ENCODE assay signal across 7 cellular contexts in genomic region chr6:44257753-44258324, GRCh38. TPM values are rescaled to one million over a fixed set of nuclear protein-coding genes. Genes with fewer than 3 reads are reported as not detected.
DNase-seq lines count a peak whose midpoint lies in the region; ATAC-seq, FAIRE-seq and TF ChIP-seq lines count a peak whose summit lies in the region.

No MANE protein-coding gene starts in this region.

- peaks cover 35% of the 10 kb centered on the region for H4K20me1 ChIP-seq in keratinocyte (ENCODE audit: control insufficient read depth, extremely low read depth, insufficient read depth, low read length)

- peak overlapping the region; percentile 14 for H2AFZ ChIP-seq in keratinocyte (ENCODE audit: control insufficient read depth, low read length)

- FAIRE-seq in keratinocyte (lab: Jason Lieb, UNC): no peak

- peak overlapping the region; percentile 4 for H3K27ac ChIP-seq in keratinocyte (ENCODE audit: control insufficient read depth, insufficient read depth, low read length)
- peak overlapping the region; percentile 86 to 88 for H3K27ac ChIP-seq in tibial artery

- H3K27me3 Mint-ChIP-seq in activated CD4-positive, alpha-beta memory T cell treated with anti-CD3 and anti-CD28 coated beads for 36 hours: no peaks in the 10 kb centered on the region

- peak overlapping the region; percentile 37 for H3K4me2 ChIP-seq in keratinocyte (ENCODE audit: control insufficient read depth, extremely low read depth, insufficient read depth, low read depth, low read length)

- H3K9ac ChIP-seq in keratinocyte (ENCODE audit: control insufficient read depth, extremely low read depth, insufficient read depth, low read length): peak overlapping the region; percentile 4

- peaks cover 36% of the 10 kb centered on the region for H3K36me3 Mint-ChIP-seq in activated CD4-positive, alpha-beta memory T cell treated with anti-CD3 and anti-CD28 coated beads for 36 hours

- ATAC-seq in GM18909 (IDR thresholded peaks at IDR 0.05; ENCODE audit: poor library complexity, unreplicated experiment): peak; percentile 19
- ATAC-seq in HG02885 (IDR thresholded peaks at IDR 0.05; ENCODE audit: poor library complexity, unreplicated experiment): peak; percentile 13

- peaks cover 33% of the 10 kb centered on the region for H3K79me2 ChIP-seq in keratinocyte (ENCODE audit: control insufficient read depth, insufficient read depth, low read length)

- dilution Hi-C loops in keratinocyte (cut with MboI; ENCODE audit: extremely low pct_ligation_motif_present, low sequenced_read_pairs): no loop called here

- peaks cover 2% of the 10 kb centered on the region for H3K9me1 ChIP-seq in keratinocyte (ENCODE audit: control insufficient read depth, extremely low read depth, insufficient read depth, low read length)

- H3K36me3 ChIP-seq in keratinocyte (ENCODE audit: control insufficient read depth in 2 of 2, extremely low read depth in 1 of 2, insufficient read depth in 2 of 2, low read length in 2 of 2) (peaks cover 32 to 50% of the 10 kb centered on the region in 2 experiments), tibial artery (peaks cover 21 to 47% (median 32%) of the 10 kb centered on the region in 3 donors)

- H3K9me3 ChIP-seq in keratinocyte (ENCODE audit: control insufficient read depth, low read depth, low read length) (no peaks in the 10 kb centered on the region), tibial artery (no peaks in the 10 kb centered on the region)

- intact Hi-C loops in activated CD4-positive, alpha-beta memory T cell treated with anti-CD3 and anti-CD28 coated beads for 36 hours (cut with micrococcal nuclease): loop anchor here (1.0 kb wide), 3 partner anchors 7 to 37 kb away; partner anchors contain the start of genes HSP90AB1 and NFKBIE
- intact Hi-C loops in tibial artery (cut with DNase I; ENCODE audit: low total_unique reads): loop anchor here (5.0 kb wide), 1 partner anchor 86 kb away; no protein-coding TSS in a partner anchor

- POLR2A ChIA-PET in activated CD4-positive, alpha-beta memory T cell treated with anti-CD3 and anti-CD28 coated beads for 36 hours (lab: Charles Lee): interaction anchor here (1.5 to 7.5 kb wide), 4 partner anchors 11 to 126 kb away, joined by 5 to 139 read pairs (median 6); partner anchors contain the start of genes HSP90AB1 and SLC29A1

- no peak for DNase-seq in activated CD4-positive, alpha-beta memory T cell treated with anti-CD3 and anti-CD28 coated beads for 36 hours
- DNase-seq in keratinocyte (ENCODE audit: low read depth, low spot score): no peak
- DNase-seq in tibial artery: no peak
- DNase-seq in effector CD8-positive, alpha-beta T cell (lab: John Stamatoyannopoulos, UW): no peak
- no peak for DNase-seq in islet precursor cell

- peak overlapping the region; percentile 77 for H3K4me3 Mint-ChIP-seq in activated CD4-positive, alpha-beta memory T cell treated with anti-CD3 and anti-CD28 coated beads for 36 hours

- H3K27me3 ChIP-seq in keratinocyte (ENCODE audit: control insufficient read depth, extremely low read depth, insufficient read depth, low read length) (no peaks in the 10 kb centered on the region), tibial artery (no peaks in the 10 kb centered on the region)

- peaks cover 59% of the 10 kb centered on the region for H3K4me1 Mint-ChIP-seq in activated CD4-positive, alpha-beta memory T cell treated with anti-CD3 and anti-CD28 coated beads for 36 hours (ENCODE audit: low read depth)

- H3K27ac Mint-ChIP-seq in activated CD4-positive, alpha-beta memory T cell treated with anti-CD3 and anti-CD28 coated beads for 36 hours: peak overlapping the region; percentile 83

- no peak for TF ChIP-seq CTCF in keratinocyte (optimal IDR thresholded peaks at IDR 0.05 in 1 of 3, IDR thresholded peaks at IDR 0.05 in 1 of 3, conservative IDR thresholded peaks at IDR 0.05 in 1 of 3; ENCODE audit: extremely low read depth in 1 of 3, insufficient read depth in 2 of 3, low read length in 3 of 3)
- TF ChIP-seq CTCF in tibial artery (IDR thresholded peaks at IDR 0.05): no peak

- CTCF ChIA-PET in activated CD4-positive, alpha-beta memory T cell treated with anti-CD3 and anti-CD28 coated beads for 36 hours (lab: Charles Lee): interaction anchor here (1.3 to 4.5 kb wide), 7 partner anchors 10 to 85 kb away, joined by 7 to 49 read pairs (median 15); partner anchors contain the start of genes HSP90AB1 and SLC29A1

- peaks cover 25% of the 10 kb centered on the region for H3K4me1 ChIP-seq in keratinocyte (ENCODE audit: control insufficient read depth, extremely low read depth, insufficient read depth, low read length)
- H3K4me1 ChIP-seq in tibial artery: peaks cover 0 to 26% (median 21%) of the 10 kb centered on the region in 4 donors

- H3K4me3 ChIP-seq in keratinocyte (ENCODE audit: control insufficient read depth in 2 of 3, extremely low read depth in 1 of 3, insufficient read depth in 2 of 3, low read depth in 1 of 3, low read length in 3 of 3) (peak overlapping the region in 2 of 3 experiments; percentile 18 to 94), tibial artery (peak overlapping the region; percentile 78 to 86)

- no peaks in the 10 kb centered on the region for H3K9me3 Mint-ChIP-seq in activated CD4-positive, alpha-beta memory T cell treated with anti-CD3 and anti-CD28 coated beads for 36 hours

RNA-seq across cellular contexts. Expression of gene SLC35B2, which starts 0.5 kb away (rescaled TPM):
- total RNA-seq in activated CD4-positive, alpha-beta memory T cell treated with anti-CD3 and anti-CD28 coated beads for 36 hours: 10 to 100 TPM; 16.5 to 16.8 TPM
- 69.9 to 118 TPM (median 103 TPM) in 3 replicates for polyA plus RNA-seq in keratinocyte
- 11.2 TPM for polyA plus RNA-seq in keratinocyte (2011; ENCODE audit: low read depth)
- polyA plus RNA-seq in keratinocyte (2011; cell fraction: cytosol; rRNA removed): 59.9 and 66.5 TPM in 2 replicates
- polyA plus RNA-seq in keratinocyte (2011; cell fraction: nucleus; rRNA removed): 122 and 149 TPM in 2 replicates
- polyA plus RNA-seq in keratinocyte (2012; ENCODE audit: low replicate concordance): 43.9 and 70.5 TPM in 2 replicates
- polyA minus RNA-seq in keratinocyte: 66.7 to 107 TPM (median 100 TPM) in 3 replicates
- 81.3 TPM for polyA minus RNA-seq in keratinocyte (2011; cell fraction: cytosol; rRNA and poly(A)+ RNA removed)
- polyA minus RNA-seq in keratinocyte (2011; cell fraction: nucleus; rRNA and poly(A)+ RNA removed): 64.0 and 74.9 TPM in 2 replicates

RNA-seq across cellular contexts. Expression of gene NFKBIE, which starts 7.5 kb away (rescaled TPM):
- total RNA-seq in activated CD4-positive, alpha-beta memory T cell treated with anti-CD3 and anti-CD28 coated beads for 36 hours: 10 to 100 TPM; 24.7 to 25.1 TPM
- 5.7 to 7.3 TPM (median 6.5 TPM) in 3 replicates for polyA plus RNA-seq in keratinocyte
- polyA plus RNA-seq in keratinocyte (2011; ENCODE audit: low read depth): 35.8 TPM
- 7.2 and 8.8 TPM in 2 replicates for polyA plus RNA-seq in keratinocyte (2011; cell fraction: cytosol; rRNA removed)
- polyA plus RNA-seq in keratinocyte (2011; cell fraction: nucleus; rRNA removed): 9.3 and 9.9 TPM in 2 replicates
- polyA plus RNA-seq in keratinocyte (2012; ENCODE audit: low replicate concordance): 8.9 and 12.1 TPM in 2 replicates
- polyA minus RNA-seq in keratinocyte: 4.1 to 5.6 TPM (median 5.1 TPM) in 3 replicates
- polyA minus RNA-seq in keratinocyte (2011; cell fraction: cytosol; rRNA and poly(A)+ RNA removed): 12.7 TPM
- 3.7 and 5.3 TPM in 2 replicates for polyA minus RNA-seq in keratinocyte (2011; cell fraction: nucleus; rRNA and poly(A)+ RNA removed)

RNA-seq across cellular contexts. Expression of gene HSP90AB1, which starts 10.9 kb away (rescaled TPM):
- 1,000 to 10,000 TPM; 1,671 to 1,695 TPM for total RNA-seq in activated CD4-positive, alpha-beta memory T cell treated with anti-CD3 and anti-CD28 coated beads for 36 hours
- 653 to 1,215 TPM (median 1,089 TPM) in 3 replicates for polyA plus RNA-seq in keratinocyte
- 852 TPM for polyA plus RNA-seq in keratinocyte (2011; ENCODE audit: low read depth)
- polyA plus RNA-seq in keratinocyte (2011; cell fraction: cytosol; rRNA removed): 773 and 930 TPM in 2 replicates
- 1,009 and 1,163 TPM in 2 replicates for polyA plus RNA-seq in keratinocyte (2011; cell fraction: nucleus; rRNA removed)
- polyA plus RNA-seq in keratinocyte (2012; ENCODE audit: low replicate concordance): 801 and 914 TPM in 2 replicates
- 444 to 942 TPM (median 851 TPM) in 3 replicates for polyA minus RNA-seq in keratinocyte
- 482 TPM for polyA minus RNA-seq in keratinocyte (2011; cell fraction: cytosol; rRNA and poly(A)+ RNA removed)
- polyA minus RNA-seq in keratinocyte (2011; cell fraction: nucleus; rRNA and poly(A)+ RNA removed): 369 and 581 TPM in 2 replicates

RNA-seq across cellular contexts. Expression of gene TMEM151B, which starts 12.4 kb away (rescaled TPM):
- total RNA-seq in activated CD4-positive, alpha-beta memory T cell treated with anti-CD3 and anti-CD28 coated beads for 36 hours: under 1 TPM; 0.07 to 0.12 TPM
- not detected in 3 replicates for polyA plus RNA-seq in keratinocyte
- not detected for polyA plus RNA-seq in keratinocyte (2011; ENCODE audit: low read depth)
- polyA plus RNA-seq in keratinocyte (2011; cell fraction: cytosol; rRNA removed): not detected in 2 replicates
- polyA plus RNA-seq in keratinocyte (2011; cell fraction: nucleus; rRNA removed): not detected in 2 replicates
- polyA plus RNA-seq in keratinocyte (2012; ENCODE audit: low replicate concordance): 0.25 TPM in 1 of 2 replicates, not detected in the other
- polyA minus RNA-seq in keratinocyte: not detected in 3 replicates
- polyA minus RNA-seq in keratinocyte (2011; cell fraction: cytosol; rRNA and poly(A)+ RNA removed): not detected
- polyA minus RNA-seq in keratinocyte (2011; cell fraction: nucleus; rRNA and poly(A)+ RNA removed): not detected in 2 replicates

RNA-seq across cellular contexts. Expression of gene SLC29A1, which starts 34.4 kb away (rescaled TPM):
- total RNA-seq in activated CD4-positive, alpha-beta memory T cell treated with anti-CD3 and anti-CD28 coated beads for 36 hours: 10 to 100 TPM; 47.6 to 50.0 TPM
- 51.0 to 69.8 TPM (median 55.3 TPM) in 3 replicates for polyA plus RNA-seq in keratinocyte
- polyA plus RNA-seq in keratinocyte (2011; ENCODE audit: low read depth): 5.1 TPM
- 29.3 and 31.8 TPM in 2 replicates for polyA plus RNA-seq in keratinocyte (2011; cell fraction: cytosol; rRNA removed)
- 81.3 and 83.5 TPM in 2 replicates for polyA plus RNA-seq in keratinocyte (2011; cell fraction: nucleus; rRNA removed)
- polyA plus RNA-seq in keratinocyte (2012; ENCODE audit: low replicate concordance): 21.2 and 44.8 TPM in 2 replicates
- polyA minus RNA-seq in keratinocyte: 78.3 to 107 TPM (median 93.2 TPM) in 3 replicates
- polyA minus RNA-seq in keratinocyte (2011; cell fraction: cytosol; rRNA and poly(A)+ RNA removed): 54.3 TPM
- 31.4 and 37.5 TPM in 2 replicates for polyA minus RNA-seq in keratinocyte (2011; cell fraction: nucleus; rRNA and poly(A)+ RNA removed)
